1 cellular context compared by ENCODE assay signal in genomic region chr1:153882296-153882912, GRCh38.
TF ChIP-seq lines count a peak whose summit lies in the region.

No MANE protein-coding gene starts in this region.

TF ChIP-seq in WTC11, 78 proteins besides CTCF, POLR2A, EP300 and RAD21 (continued from another document):
- TF ChIP-seq AFF4 (CRISPR knock-in tag; IDR thresholded peaks at IDR 0.05; ENCODE audit: borderline replicate concordance) (no peak), NFYB (CRISPR knock-in tag; conservative IDR thresholded peaks at IDR 0.05; ENCODE audit: low read depth) (no peak), USF1 (CRISPR knock-in tag; IDR thresholded peaks at IDR 0.05) (no peak), ZNF232 (CRISPR knock-in tag; IDR thresholded peaks at IDR 0.05) (no peak), IRF2 (CRISPR knock-in tag; IDR thresholded peaks at IDR 0.05; ENCODE audit: borderline replicate concordance, low read depth) (no peak), AR (CRISPR knock-in tag; IDR thresholded peaks at IDR 0.05) (no peak), TEAD1 (CRISPR knock-in tag; IDR thresholded peaks at IDR 0.05) (no peak), TP53 (CRISPR knock-in tag; IDR thresholded peaks at IDR 0.05) (no peak), ZNF281 (CRISPR knock-in tag; IDR thresholded peaks at IDR 0.05) (no peak)
